12 cellular contexts compared by ENCODE assay signal in genomic region chr20:63008541-63009043, GRCh38. TPM values are rescaled to one million over a fixed set of nuclear protein-coding genes. Genes with fewer than 3 reads are reported as not detected.
DNase-seq lines count a peak whose midpoint lies in the region; ATAC-seq and TF ChIP-seq lines count a peak whose summit lies in the region.
"Had no signal": no experiment of that assay in that cellular context is flagged by ENCODE, and none has a peak within 500 bp of the region (broad histone marks: within the 10 kb centered on the region; RNA-seq: fewer than 3 reads in every experiment).

No MANE protein-coding gene starts in this region.

- H3K9me2 ChIP-seq in MM.1S (replicated peaks; ENCODE audit: insufficient read depth, low read length) = no peaks in the 10 kb centered on the region

- H3K36me3 Mint-ChIP-seq in activated CD4-positive, alpha-beta memory T cell treated with anti-CD3 and anti-CD28 coated beads for 36 hours = peaks cover 4% of the 10 kb centered on the region
- peaks cover 6% of the 10 kb centered on the region for H3K36me3 Mint-ChIP-seq in activated CD4-positive, alpha-beta memory T cell treated with anti-CD3 and anti-CD28 coated beads, Interleukin-2, amount 10 ng/mL, durations not matched to agents 7 days and 5 days (ENCODE audit: low read depth)
- peaks cover 9% of the 10 kb centered on the region for H3K36me3 Mint-ChIP-seq in stimulated activated effector memory CD8-positive, alpha-beta T cell treated with anti-CD3 and anti-CD28 coated beads, Interleukin-12 subunit alpha, Interleukin-12 subunit beta, amount 100 ng/mL, for 72 hours

- H3K27me3 Mint-ChIP-seq in activated CD4-positive, alpha-beta memory T cell treated with anti-CD3 and anti-CD28 coated beads for 36 hours = peaks cover 49% of the 10 kb centered on the region
- peaks cover 72% of the 10 kb centered on the region for H3K27me3 Mint-ChIP-seq in activated CD4-positive, alpha-beta memory T cell treated with anti-CD3 and anti-CD28 coated beads, Interleukin-2, amount 10 ng/mL, durations not matched to agents 7 days and 5 days

- POLR2A ChIA-PET in activated CD4-positive, alpha-beta memory T cell treated with anti-CD3 and anti-CD28 coated beads for 36 hours (lab: Charles Lee) = no interaction called here
- POLR2A ChIA-PET in activated CD4-positive, alpha-beta memory T cell treated with anti-CD3 and anti-CD28 coated beads, Interleukin-2, amount 10 ng/mL, durations not matched to agents 7 days and 5 days (lab: Charles Lee) = interaction anchor here (1.0 to 1.1 kb wide), 3 partner anchors 33 to 110 kb away, joined by 3 read pairs; no protein-coding TSS in a partner anchor

- H3K4me3 ChIP-seq in MM.1S (ENCODE audit: low read length) (peak overlapping the region; percentile 73), gastroesophageal sphincter (no peak overlapping the region)
- H3K4me3 ChIP-seq: SJSA1 had no signal

- H3K36me3 ChIP-seq in MM.1S (replicated peaks; ENCODE audit: insufficient read depth, low read length) (no peaks in the 10 kb centered on the region), gastroesophageal sphincter (no peaks in the 10 kb centered on the region)
- H3K36me3 ChIP-seq: SJSA1 had no signal

- H3K4me1 Mint-ChIP-seq in activated CD4-positive, alpha-beta memory T cell treated with anti-CD3 and anti-CD28 coated beads for 36 hours (ENCODE audit: low read depth) = peaks cover 27% of the 10 kb centered on the region
- peaks cover 23% of the 10 kb centered on the region for H3K4me1 Mint-ChIP-seq in activated CD4-positive, alpha-beta memory T cell treated with anti-CD3 and anti-CD28 coated beads, Interleukin-2, amount 10 ng/mL, durations not matched to agents 7 days and 5 days
- H3K4me1 Mint-ChIP-seq in stimulated activated effector memory CD8-positive, alpha-beta T cell treated with anti-CD3 and anti-CD28 coated beads, Interleukin-12 subunit alpha, Interleukin-12 subunit beta, amount 100 ng/mL, for 72 hours = peaks cover 29% of the 10 kb centered on the region

- H3K4me1 ChIP-seq in MM.1S (ENCODE audit: low read length) (peaks cover 17% of the 10 kb centered on the region), gastroesophageal sphincter (peaks cover 0 to 52% (median 14%) of the 10 kb centered on the region in 3 donors)

- intact Hi-C loops in activated CD4-positive, alpha-beta memory T cell treated with anti-CD3 and anti-CD28 coated beads for 36 hours (cut with micrococcal nuclease) = loop anchor here (1.0 to 5.0 kb wide), 4 partner anchors 36 to 186 kb away; no protein-coding TSS in a partner anchor

- H3K27ac Mint-ChIP-seq in activated CD4-positive, alpha-beta memory T cell treated with anti-CD3 and anti-CD28 coated beads for 36 hours = peak overlapping the region; percentile 28
- no peak overlapping the region for H3K27ac Mint-ChIP-seq in activated CD4-positive, alpha-beta memory T cell treated with anti-CD3 and anti-CD28 coated beads, Interleukin-2, amount 10 ng/mL, durations not matched to agents 7 days and 5 days
- no peak overlapping the region for H3K27ac Mint-ChIP-seq in stimulated activated effector memory CD8-positive, alpha-beta T cell treated with anti-CD3 and anti-CD28 coated beads, Interleukin-12 subunit alpha, Interleukin-12 subunit beta, amount 100 ng/mL, for 72 hours
- H3K27ac Mint-ChIP-seq: stimulated activated naive CD8-positive, alpha-beta T cell treated with anti-CD3 and anti-CD28 coated beads, Interleukin-15, Interleukin-2, amounts not matched to agents 100 ng/mL and 50 ng/mL, for 24 hours had no signal

- peaks cover 8% of the 10 kb centered on the region for H3K9me3 Mint-ChIP-seq in activated CD4-positive, alpha-beta memory T cell treated with anti-CD3 and anti-CD28 coated beads for 36 hours
- H3K9me3 Mint-ChIP-seq in activated CD4-positive, alpha-beta memory T cell treated with anti-CD3 and anti-CD28 coated beads, Interleukin-2, amount 10 ng/mL, durations not matched to agents 7 days and 5 days = peaks cover 6% of the 10 kb centered on the region
- peaks cover 5% of the 10 kb centered on the region for H3K9me3 Mint-ChIP-seq in stimulated activated effector memory CD8-positive, alpha-beta T cell treated with anti-CD3 and anti-CD28 coated beads, Interleukin-12 subunit alpha, Interleukin-12 subunit beta, amount 100 ng/mL, for 72 hours

- peaks cover 49% of the 10 kb centered on the region for H3K27me3 ChIP-seq in MM.1S (replicated peaks; ENCODE audit: insufficient read depth, low read length)
- peaks cover 100% of the 10 kb centered on the region for H3K27me3 ChIP-seq in gastroesophageal sphincter

- no peak for TF ChIP-seq CTCF in MM.1S (IDR thresholded peaks at IDR 0.05; ENCODE audit: low read length)
- no peak for TF ChIP-seq CTCF in gastroesophageal sphincter (IDR thresholded peaks at IDR 0.05)

- no peaks in the 10 kb centered on the region for H3K9me3 ChIP-seq in MM.1S (replicated peaks; ENCODE audit: insufficient read depth, low read length)
- H3K9me3 ChIP-seq in gastroesophageal sphincter = peaks cover 0 to 14% (median 0%) of the 10 kb centered on the region in 3 donors

- CTCF ChIA-PET in activated CD4-positive, alpha-beta memory T cell treated with anti-CD3 and anti-CD28 coated beads for 36 hours (lab: Charles Lee) = interaction anchor here (0.6 to 2.2 kb wide), 18 partner anchors 14 to 167 kb away, joined by 3 to 27 read pairs (median 4); partner anchors contain the start of gene SLC17A9
- CTCF ChIA-PET in activated CD4-positive, alpha-beta memory T cell treated with anti-CD3 and anti-CD28 coated beads, Interleukin-2, amount 10 ng/mL, durations not matched to agents 7 days and 5 days (lab: Charles Lee) = interaction anchor here (0.7 to 1.7 kb wide), 10 partner anchors 29 to 385 kb away, joined by 3 to 9 read pairs (median 4); partner anchors contain the start of gene TCFL5

- H3K27ac ChIP-seq in MM.1S (ENCODE audit: low read length) (no peak overlapping the region), gastroesophageal sphincter (no peak overlapping the region)
- H3K27ac ChIP-seq: SJSA1 had no signal

- DNase-seq in activated CD4-positive, alpha-beta memory T cell treated with anti-CD3 and anti-CD28 coated beads for 36 hours = no peak
- DNase-seq in activated CD4-positive, alpha-beta memory T cell treated with anti-CD3 and anti-CD28 coated beads, Interleukin-2, amount 10 ng/mL, durations not matched to agents 7 days and 5 days = no peak
- DNase-seq in MM.1S (no peak), NCI-H1694 treated with DMSO at 0.1 percent for 48 hours (lab: John Stamatoyannopoulos, UW) (no peak), iPS-NIHi7 (ENCODE audit: extremely low spot score) (no peak)
- no peak for DNase-seq in stimulated activated effector memory CD8-positive, alpha-beta T cell treated with anti-CD3 and anti-CD28 coated beads, Interleukin-12 subunit alpha, Interleukin-12 subunit beta, amount 100 ng/mL, for 72 hours (ENCODE audit: low spot score in 2 of 2)

- H2AFZ ChIP-seq in MM.1S (ENCODE audit: low read length) = no peak overlapping the region

- no peak for TF ChIP-seq POLR2A in gastroesophageal sphincter (IDR thresholded peaks at IDR 0.05)

- H3K9ac ChIP-seq in MM.1S (ENCODE audit: low read length) = no peak overlapping the region

- peaks cover 26% of the 10 kb centered on the region for H3F3A ChIP-seq in MM.1S (ENCODE audit: insufficient read depth, low read length)

- no peaks in the 10 kb centered on the region for H4K20me1 ChIP-seq in MM.1S (ENCODE audit: insufficient read depth, low read length)

- TF ChIP-seq EP300 in gastroesophageal sphincter (IDR thresholded peaks at IDR 0.05) = no peak

- peak overlapping the region; percentile 86; the same call in 1 of the 2 replicates for H3K4me2 ChIP-seq in MM.1S (ENCODE audit: low read depth, low read length)

- ATAC-seq in gastroesophageal sphincter (peak; percentile 15), GM18909 (IDR thresholded peaks at IDR 0.05; ENCODE audit: poor library complexity, unreplicated experiment) (no peak)
- peak; percentile 5 for ATAC-seq in stimulated activated effector memory CD8-positive, alpha-beta T cell treated with anti-CD3 and anti-CD28 coated beads, Interleukin-12 subunit alpha, Interleukin-12 subunit beta, amount 100 ng/mL, for 72 hours

- H3K4me3 Mint-ChIP-seq in activated CD4-positive, alpha-beta memory T cell treated with anti-CD3 and anti-CD28 coated beads for 36 hours = no peak overlapping the region
- H3K4me3 Mint-ChIP-seq in activated CD4-positive, alpha-beta memory T cell treated with anti-CD3 and anti-CD28 coated beads, Interleukin-2, amount 10 ng/mL, durations not matched to agents 7 days and 5 days = no peak overlapping the region
- peak overlapping the region; percentile 75 for H3K4me3 Mint-ChIP-seq in stimulated activated effector memory CD8-positive, alpha-beta T cell treated with anti-CD3 and anti-CD28 coated beads, Interleukin-12 subunit alpha, Interleukin-12 subunit beta, amount 100 ng/mL, for 72 hours
- H3K4me3 Mint-ChIP-seq: stimulated activated naive CD8-positive, alpha-beta T cell treated with anti-CD3 and anti-CD28 coated beads, Interleukin-15, Interleukin-2, amounts not matched to agents 100 ng/mL and 50 ng/mL, for 24 hours had no signal

- 0 to 7% methylated on average over 4 to 5 of the region's 21 CpGs for WGBS in gastroesophageal sphincter (ENCODE audit: low coverage in 1 of 2), 2 donors

- no peaks in the 10 kb centered on the region for H3K79me2 ChIP-seq in MM.1S (ENCODE audit: low read length)

RNA-seq across cellular contexts. Expression of gene BHLHE23, which starts 1.8 kb away (rescaled TPM):
- not detected for total RNA-seq in activated CD4-positive, alpha-beta memory T cell treated with anti-CD3 and anti-CD28 coated beads for 36 hours
- not detected for total RNA-seq in activated CD4-positive, alpha-beta memory T cell treated with anti-CD3 and anti-CD28 coated beads, Interleukin-2, amount 10 ng/mL, durations not matched to agents 7 days and 5 days
- not detected for total RNA-seq in gastroesophageal sphincter
- total RNA-seq: NCI-H460, occipital lobe, SJSA1 had no signal

RNA-seq across cellular contexts. Expression of gene SLC17A9, which starts 56.1 kb away (rescaled TPM):
- total RNA-seq in activated CD4-positive, alpha-beta memory T cell treated with anti-CD3 and anti-CD28 coated beads for 36 hours = 1 to 10 TPM; 9.5 to 9.7 TPM
- total RNA-seq in activated CD4-positive, alpha-beta memory T cell treated with anti-CD3 and anti-CD28 coated beads, Interleukin-2, amount 10 ng/mL, durations not matched to agents 7 days and 5 days = 1 to 10 TPM; 4.7 to 5.8 TPM
- 1 to 10 TPM; 1.3 to 4.6 (median 2.8) TPM for total RNA-seq in gastroesophageal sphincter
- total RNA-seq: SJSA1 had no signal
